Comparison of ENCODE assay signal across 22 cellular contexts in genomic region chr1:24057171-24057570, GRCh38. TPM values are rescaled to one million over a fixed set of nuclear protein-coding genes. Genes with fewer than 3 reads are reported as not detected.
DNase-seq lines count a peak whose midpoint lies in the region; ATAC-seq and TF ChIP-seq lines count a peak whose summit lies in the region.
"Had no signal": no experiment of that assay in that cellular context is flagged by ENCODE, and none has a peak within 500 bp of the region (broad histone marks: within the 10 kb centered on the region; RNA-seq: fewer than 3 reads in every experiment).

No MANE protein-coding gene starts in this region.

- peaks cover 0 to 4% of the 10 kb centered on the region in 2 experiments; a peak in 1 of 5 replicates for H3K9me3 Mint-ChIP-seq in H9

- H3K14ac ChIP-seq in H9 (ENCODE audit: insufficient read depth, low read length): peak overlapping the region; percentile 1; the same call in 1 of the 2 replicates
- no peak overlapping the region for H3K14ac ChIP-seq in neuronal stem cell (ENCODE audit: low read length)

- H3K27ac ChIP-seq in H9 (ENCODE audit: insufficient read length, low read depth, low read length): no peak overlapping the region
- H3K27ac ChIP-seq in neuronal stem cell (replicated peaks; ENCODE audit: low read length): no peak overlapping the region
- no peak overlapping the region for H3K27ac ChIP-seq in upper lobe of right lung
- no peak overlapping the region for H3K27ac ChIP-seq in osteoblast (ENCODE audit: low read depth, low read length)
- H3K27ac ChIP-seq: HL-60 had no signal

- H4K8ac ChIP-seq in H9 (replicated peaks; ENCODE audit: insufficient read length, low read depth, low read length) (no peak overlapping the region), neuronal stem cell (ENCODE audit: low read depth, low read length) (no peak overlapping the region)

- H3K79me2 ChIP-seq in H9 (ENCODE audit: insufficient read depth, low read length) (no peaks in the 10 kb centered on the region), osteoblast (ENCODE audit: insufficient read depth, low read length) (no peaks in the 10 kb centered on the region)

- H3K4ac ChIP-seq in H9 (ENCODE audit: low read depth, low read length) (no peak overlapping the region), neuronal stem cell (ENCODE audit: low read length) (no peak overlapping the region)

- no CpG with 5 or more reads among the region's 13 CpGs for WGBS in H9 (ENCODE audit: extremely low coverage, insufficient read length, low lambda C conversion rate)
- WGBS in neuronal stem cell (ENCODE audit: extremely low coverage in 2 of 2, insufficient read length in 2 of 2, insufficient replicate concordance in 1 of 2), 2 donors: no CpG with 5 or more reads among the region's 13 CpGs

- DNase-seq in H7 (peak; percentile 6), H9 (no peak), neuronal stem cell (ENCODE audit: low spot score) (no peak), upper lobe of right lung (peak; percentile 56), superior temporal gyrus (ENCODE audit: extremely low spot score) (no peak), osteoblast (ENCODE audit: insufficient read length, low spot score, missing footprints) (no peak), inferior parietal cortex (ENCODE audit: extremely low spot score) (no peak)
- DNase-seq: ACHN; BE2C; C1 segment of cervical spinal cord; CD4-positive, CD25-positive, alpha-beta regulatory T cell; CD8-positive, alpha-beta memory T cell; COR-L47; DMS 273 treated with DMSO at 0.1 percent for 48 hours; DMS53; DND-41; EL; HFFc6 had no signal

- no peaks in the 10 kb centered on the region for H3K36me3 Mint-ChIP-seq in H9 (ENCODE audit: insufficient read depth in 1 of 3, low read depth in 3 of 3)
- H3K36me3 Mint-ChIP-seq: CD4-positive, CD25-positive, alpha-beta regulatory T cell; CD8-positive, alpha-beta memory T cell had no signal

- H2BK120ac ChIP-seq in H9 (ENCODE audit: low read depth, low read length, poor library complexity, severe bottlenecking) (no peak overlapping the region), neuronal stem cell (ENCODE audit: low read depth, low read length) (no peak overlapping the region)

- H3K9ac ChIP-seq in H9 (ENCODE audit: extremely low read depth, insufficient read length, low read length) (no peak overlapping the region), neuronal stem cell (ENCODE audit: low read depth, low read length, poor library complexity) (peak overlapping the region; percentile 36)

- H3K27me3 ChIP-seq in H7 (ENCODE audit: control insufficient read depth, insufficient read depth, low read length): no peaks in the 10 kb centered on the region
- H3K27me3 ChIP-seq in H9 (ENCODE audit: insufficient read depth, low read length): no peaks in the 10 kb centered on the region
- no peaks in the 10 kb centered on the region for H3K27me3 ChIP-seq in neuronal stem cell (ENCODE audit: control insufficient read depth in 3 of 3, insufficient read depth in 3 of 3, low read depth in 1 of 3, low read length in 3 of 3)
- no peaks in the 10 kb centered on the region for H3K27me3 ChIP-seq in upper lobe of right lung
- no peaks in the 10 kb centered on the region for H3K27me3 ChIP-seq in osteoblast (ENCODE audit: insufficient read depth, low read length)
- H3K27me3 ChIP-seq: BE2C had no signal

- no peak overlapping the region for H3K4me2 ChIP-seq in H9 (ENCODE audit: insufficient read depth, insufficient read length, low read length)
- H3K4me2 ChIP-seq in neuronal stem cell (ENCODE audit: insufficient read depth, low read length, poor library complexity, severe bottlenecking): no peak overlapping the region
- no peak overlapping the region for H3K4me2 ChIP-seq in osteoblast (ENCODE audit: insufficient read depth, low read length)

- H4K5ac ChIP-seq in H9 (ENCODE audit: insufficient read length, low read depth, low read length): no peak overlapping the region

- H3K4me1 ChIP-seq in H9 (ENCODE audit: insufficient read depth, low read length) (no peaks in the 10 kb centered on the region), neuronal stem cell (ENCODE audit: control insufficient read depth in 2 of 2, insufficient read depth in 1 of 2, low read depth in 1 of 2, low read length in 2 of 2) (peaks cover 0 to 2% of the 10 kb centered on the region in 2 donors), upper lobe of right lung (no peaks in the 10 kb centered on the region), osteoblast (ENCODE audit: insufficient read depth, low read length) (no peaks in the 10 kb centered on the region)
- H3K4me1 ChIP-seq: BE2C had no signal

- H4K20me1 ChIP-seq in H9 (ENCODE audit: control insufficient read depth, insufficient read depth, insufficient read length) (no peaks in the 10 kb centered on the region), osteoblast (ENCODE audit: insufficient read depth, low read length) (no peaks in the 10 kb centered on the region)

- no peak overlapping the region for H4K91ac ChIP-seq in H9 (ENCODE audit: insufficient read length, low read depth, low read length)
- no peak overlapping the region for H4K91ac ChIP-seq in neuronal stem cell (ENCODE audit: low read depth, low read length, poor library complexity)

- no peak overlapping the region for H2BK20ac ChIP-seq in H9 (ENCODE audit: low read depth, low read length, poor library complexity, severe bottlenecking)

- no peak overlapping the region for H3K18ac ChIP-seq in H9 (ENCODE audit: insufficient read length, low read depth, low read length)
- H3K18ac ChIP-seq in neuronal stem cell (ENCODE audit: low read length): peak overlapping the region; percentile 21

- H3T11ph ChIP-seq in H9 (ENCODE audit: low read length): no peak overlapping the region

- H2BK15ac ChIP-seq in H9 (ENCODE audit: low read depth, low read length) (no peak overlapping the region), neuronal stem cell (ENCODE audit: low read length) (no peak overlapping the region)

- no peak overlapping the region for H2BK5ac ChIP-seq in H9 (ENCODE audit: insufficient read length, low read length)
- no peak overlapping the region for H2BK5ac ChIP-seq in neuronal stem cell (ENCODE audit: low read length)

- H2AFZ ChIP-seq in H9 (ENCODE audit: low read length) (no peak overlapping the region), neuronal stem cell (ENCODE audit: low read length) (no peak overlapping the region), osteoblast (ENCODE audit: low read length) (no peak overlapping the region)

- no peak for TF ChIP-seq CTCF in H9 (conservative IDR thresholded peaks at IDR 0.05)
- no peak for TF ChIP-seq CTCF in upper lobe of right lung (IDR thresholded peaks at IDR 0.05)
- no peak for TF ChIP-seq CTCF in osteoblast (IDR thresholded peaks at IDR 0.05; ENCODE audit: extremely low read depth, low read depth, low read length)

- intact Hi-C loops in upper lobe of right lung (cut with DNase I): no loop called here

- no peak overlapping the region for H2BK12ac ChIP-seq in H9 (ENCODE audit: insufficient read length, low read depth, low read length)
- H2BK12ac ChIP-seq in neuronal stem cell (ENCODE audit: low read length): no peak overlapping the region

- H3K9me3 ChIP-seq in H9 (ENCODE audit: control insufficient read depth, low read depth, low read length) (no peaks in the 10 kb centered on the region), neuronal stem cell (replicated peaks in 1 of 2; ENCODE audit: control insufficient read depth in 2 of 2, insufficient read depth in 1 of 2, low read depth in 1 of 2, low read length in 2 of 2) (peaks cover 0 to under 1% of the 10 kb centered on the region in 2 donors), upper lobe of right lung (no peaks in the 10 kb centered on the region), osteoblast (ENCODE audit: low read depth, low read length) (no peaks in the 10 kb centered on the region)
- H3K9me3 ChIP-seq: BE2C had no signal

- no peaks in the 10 kb centered on the region for H3K36me3 ChIP-seq in H7 (replicated peaks; ENCODE audit: control insufficient read depth, insufficient read depth, low read length)
- no peaks in the 10 kb centered on the region for H3K36me3 ChIP-seq in neuronal stem cell (replicated peaks in 1 of 2; ENCODE audit: control insufficient read depth in 2 of 2, insufficient read depth in 2 of 2, low read length in 2 of 2)
- H3K36me3 ChIP-seq in upper lobe of right lung: no peaks in the 10 kb centered on the region
- H3K36me3 ChIP-seq in osteoblast (ENCODE audit: insufficient read depth, low read length): no peaks in the 10 kb centered on the region
- H3K36me3 ChIP-seq: BE2C had no signal

- no peak overlapping the region for H3K56ac ChIP-seq in H9 (ENCODE audit: insufficient read length, low read depth, low read length)

- H3K27me3 Mint-ChIP-seq in H9 (ENCODE audit: low read depth): no peaks in the 10 kb centered on the region; the same call in none of the 2 replicates
- H3K27me3 Mint-ChIP-seq: CD4-positive, CD25-positive, alpha-beta regulatory T cell had no signal

- H3K79me1 ChIP-seq in H9 (ENCODE audit: insufficient read depth, low read depth, low read length, poor library complexity, severe bottlenecking) (no peaks in the 10 kb centered on the region), neuronal stem cell (ENCODE audit: low read depth, low read length) (peaks cover 2% of the 10 kb centered on the region)

- no peaks in the 10 kb centered on the region for H3K4me1 Mint-ChIP-seq in H9
- H3K4me1 Mint-ChIP-seq: CD4-positive, CD25-positive, alpha-beta regulatory T cell; CD8-positive, alpha-beta memory T cell had no signal

- no peak overlapping the region for H3K27ac Mint-ChIP-seq in H9
- H3K27ac Mint-ChIP-seq: CD4-positive, CD25-positive, alpha-beta regulatory T cell; CD8-positive, alpha-beta memory T cell; HFFc6 had no signal

- H3K4me3 Mint-ChIP-seq in H9: no peak overlapping the region
- H3K4me3 Mint-ChIP-seq: CD4-positive, CD25-positive, alpha-beta regulatory T cell; CD8-positive, alpha-beta memory T cell; HFFc6 had no signal

- no peaks in the 10 kb centered on the region for H3K23me2 ChIP-seq in H9 (ENCODE audit: insufficient read length, low read depth, low read length, poor library complexity, severe bottlenecking)

- ATAC-seq in upper lobe of right lung: no peak
- ATAC-seq: GM12878, HCT116 had no signal

- H3K23ac ChIP-seq in H9 (ENCODE audit: insufficient read length, low read depth, low read length) (no peak overlapping the region), neuronal stem cell (ENCODE audit: low read depth, low read length, poor library complexity) (no peak overlapping the region)

- no peak overlapping the region for H3K4me3 ChIP-seq in H7 (ENCODE audit: insufficient read depth, low read depth, low read length)
- H3K4me3 ChIP-seq in neuronal stem cell (ENCODE audit: low read length in 2 of 2): no peak overlapping the region
- H3K4me3 ChIP-seq in upper lobe of right lung: no peak overlapping the region
- no peak overlapping the region for H3K4me3 ChIP-seq in osteoblast (ENCODE audit: insufficient read depth, low read length)
- H3K4me3 ChIP-seq: GM12878 had no signal

- H2AK5ac ChIP-seq in H9 (ENCODE audit: insufficient read length, low read length): no peak overlapping the region
- H2AK5ac ChIP-seq in neuronal stem cell (ENCODE audit: low read depth, low read length): no peak overlapping the region

RNA-seq across cellular contexts. Expression of gene MYOM3, which starts 54.8 kb away (rescaled TPM):
- total RNA-seq in H7 (2014; rRNA removed; shearing (Covaris generic)): 0.03 and 0.11 TPM in 2 replicates
- total RNA-seq in H9 (2021) (0.07 and 0.11 TPM in 2 replicates), upper lobe of right lung (0.69 TPM), osteoblast (under 0.01 TPM in 1 of 2 replicates, not detected in the other)
- polyA plus RNA-seq in neuronal stem cell (2013, experiment 1 of 2): 0.18 TPM
- polyA plus RNA-seq in neuronal stem cell (2013, experiment 2 of 2): 0.10 TPM
- total RNA-seq: CD4-positive, CD25-positive, alpha-beta regulatory T cell; CD8-positive, alpha-beta memory T cell; GM12878; H4 had no signal
- polyA plus RNA-seq: CD4-positive, CD25-positive, alpha-beta regulatory T cell; CD8-positive, alpha-beta memory T cell had no signal

Comparison
In these comparisons a context has a peak if more than half of its experiments do, and no peak if none do; other contexts are left out.
1. DNase-seq: peak in H7 (single experiment) and upper lobe of right lung (single experiment); none in H9 (single experiment), neuronal stem cell (single experiment), superior temporal gyrus (single experiment), osteoblast (single experiment) and inferior parietal cortex (single experiment).